ENCODE assay signal across 8 cellular contexts in genomic region chr15:63970723-63971426, GRCh38.
DNase-seq lines count a peak whose midpoint lies in the region; ATAC-seq, FAIRE-seq and TF ChIP-seq lines count a peak whose summit lies in the region.

No MANE protein-coding gene starts in this region.

- ATAC-seq in GM18498 (IDR thresholded peaks at IDR 0.05; ENCODE audit: unreplicated experiment) (peak; percentile 93), GM21447 (IDR thresholded peaks at IDR 0.05; ENCODE audit: unreplicated experiment) (peak; percentile 91), left lobe of liver (no peak)

- no peak for DNase-seq in HL-60 (ENCODE audit: low read depth in 1 of 2, low spot score in 1 of 2)
- DNase-seq in left lobe of liver (ENCODE audit: low spot score), result peak; percentile 34
- no peak for DNase-seq in activated effector memory CD4-positive, alpha-beta T cell treated with Interleukin-2 at 50 U/mL for 16 hours
- no peak for DNase-seq in frontal cortex (ENCODE audit: low spot score in 2 of 2)
- DNase-seq in GOT3 (lab: John Stamatoyannopoulos, UW), result no peak
- no peak for DNase-seq in COLO829 (ENCODE audit: low spot score)

- no peak for TF ChIP-seq CTCF in HL-60 (IDR thresholded peaks at IDR 0.05; ENCODE audit: insufficient read depth, low read length)

- no peak for FAIRE-seq in frontal cortex (lab: Jason Lieb, UNC)

- peak overlapping the region; percentile 18; the same call in 1 of the 2 replicates for H3K27ac ChIP-seq in HL-60 (replicated peaks)

- no peak overlapping the region for H3K4me3 ChIP-seq in HL-60 (replicated peaks; ENCODE audit: insufficient read depth, low read length)

- H3K27me3 ChIP-seq in HL-60 (ENCODE audit: insufficient read depth, poor library complexity, severe bottlenecking), result no peaks in the 10 kb centered on the region
